8 cellular contexts compared by ENCODE assay signal in genomic region chr19:2385053-2385721, GRCh38. TPM values are rescaled to one million over a fixed set of nuclear protein-coding genes. Genes with fewer than 3 reads are reported as not detected.
A peak's percentile ranks its signal among the peaks of the same experiment; 100 is the strongest.
DNase-seq lines count a peak whose midpoint lies in the region; ATAC-seq and TF ChIP-seq lines count a peak whose summit lies in the region.

No MANE protein-coding gene starts in this region.

- H3K4me3 ChIP-seq in ACC112 (ENCODE audit: low read depth, low read length): no peak overlapping the region

- CTCF ChIA-PET in HEK293T (lab: Yijun Ruan, JAX): no interaction called here

- DNase-seq in HEK293T (ENCODE audit: extremely low spot score) (peak; percentile 93), NCI-H82 (lab: John Stamatoyannopoulos, UW) (peak; percentile 91), epidermal melanocyte (ENCODE audit: insufficient read length, low spot score) (peak; percentile 45), renal cortical epithelial cell (ENCODE audit: low read depth) (peak; percentile 94), NCI-H510A (lab: John Stamatoyannopoulos, UW) (no peak)

- no peak overlapping the region for H3K27ac ChIP-seq in ACC112 (ENCODE audit: low read depth, low read length)

- POLR2A ChIA-PET in HEK293T (lab: Yijun Ruan, JAX): interaction anchor here (2.8 kb wide), 1 partner anchor 57 kb away, joined by 10 read pairs; the partner anchor contains the start of genes LSM7 and SPPL2B

- H3K27me3 ChIP-seq in ACC112 (ENCODE audit: insufficient read depth, low read length): no peaks in the 10 kb centered on the region

- H3K79me2 ChIP-seq in ACC112 (ENCODE audit: control insufficient read depth, insufficient read depth, low read length, unreplicated experiment): no peaks in the 10 kb centered on the region

- H3K36me3 ChIP-seq in ACC112 (ENCODE audit: insufficient read depth, low read length): no peaks in the 10 kb centered on the region

- no peak for ATAC-seq in GM19467 (IDR thresholded peaks at IDR 0.05; ENCODE audit: unreplicated experiment)
- no peak for ATAC-seq in HG02759 (IDR thresholded peaks at IDR 0.05; ENCODE audit: unreplicated experiment)

- peaks cover 3% of the 10 kb centered on the region for H3K4me1 ChIP-seq in ACC112 (ENCODE audit: control insufficient read depth, insufficient read depth, low read length, unreplicated experiment)

- H2AFZ ChIP-seq in ACC112 (ENCODE audit: low read length, unreplicated experiment): peak overlapping the region; percentile 68

TF ChIP-seq in HEK293T, 16 proteins besides CTCF, POLR2A, EP300 and RAD21:
- TF ChIP-seq L3MBTL2 (conservative IDR thresholded peaks at IDR 0.05): peak; percentile 82
- no peak for TF ChIP-seq FOXA1 (IDR thresholded peaks at IDR 0.05)
TF ChIP-seq in HEK293T: peak in this region for 1.

RNA-seq across cellular contexts. Expression of gene TMPRSS9, which starts 25.1 kb away (rescaled TPM):
- total RNA-seq in renal cortical epithelial cell: 0.05 TPM in 1 of 2 replicates, not detected in the other

RNA-seq across cellular contexts. Expression of gene TIMM13, which starts 42.2 kb away (rescaled TPM):
- 31.8 and 45.5 TPM in 2 replicates for total RNA-seq in renal cortical epithelial cell

RNA-seq across cellular contexts. Expression of gene SPPL2B, which starts 56.7 kb away (rescaled TPM):
- total RNA-seq in renal cortical epithelial cell: 12.5 and 43.7 TPM in 2 replicates

RNA-seq across cellular contexts. Expression of gene LSM7, which starts 56.8 kb away (rescaled TPM):
- 69.3 and 119 TPM in 2 replicates for total RNA-seq in renal cortical epithelial cell
